18 cellular contexts compared by ENCODE assay signal in genomic region chr1:87058343-87058649, GRCh38.
A peak's percentile ranks its signal among the peaks of the same experiment; 100 is the strongest.
DNase-seq lines count a peak whose midpoint lies in the region; TF ChIP-seq lines count a peak whose summit lies in the region.
"Had no signal": no experiment of that assay in that cellular context is flagged by ENCODE, and none has a peak within 500 bp of the region (broad histone marks: within the 10 kb centered on the region; RNA-seq: fewer than 3 reads in every experiment).

No MANE protein-coding gene starts in this region.

- H2AK5ac ChIP-seq in mesendoderm (ENCODE audit: low read length): no peak overlapping the region

- H3K36me3 ChIP-seq in Karpas-422 (ENCODE audit: insufficient read depth, low read length) (no peaks in the 10 kb centered on the region), fibroblast of lung (ENCODE audit: control insufficient read depth, insufficient read depth, low read length) (no peaks in the 10 kb centered on the region), smooth muscle cell (ENCODE audit: low read depth) (no peaks in the 10 kb centered on the region), mesendoderm (ENCODE audit: control insufficient read depth, insufficient read depth, low read length) (no peaks in the 10 kb centered on the region)
- H3K36me3 ChIP-seq: tibial nerve had no signal

- H3K4me1 ChIP-seq in Karpas-422 (ENCODE audit: low read length) (peaks cover 47% of the 10 kb centered on the region), fibroblast of lung (ENCODE audit: control insufficient read depth, extremely low read depth, insufficient read depth, low read length) (no peaks in the 10 kb centered on the region), smooth muscle cell (ENCODE audit: low read depth) (no peaks in the 10 kb centered on the region), mesendoderm (ENCODE audit: control insufficient read depth, low read depth, low read length) (no peaks in the 10 kb centered on the region)
- H3K4me1 ChIP-seq: parathyroid adenoma had no signal

- peaks cover 60% of the 10 kb centered on the region for H3K79me2 ChIP-seq in Karpas-422 (ENCODE audit: low read length)
- H3K79me2 ChIP-seq in fibroblast of lung (ENCODE audit: control insufficient read depth, insufficient read depth, low read length): no peaks in the 10 kb centered on the region
- H3K79me2 ChIP-seq in smooth muscle cell (ENCODE audit: low read depth): peaks cover 33% of the 10 kb centered on the region
- H3K79me2 ChIP-seq in mesendoderm (ENCODE audit: control insufficient read depth, insufficient read depth, low read length): no peaks in the 10 kb centered on the region
- H3K79me2 ChIP-seq: parathyroid adenoma had no signal

- H3K36me3 Mint-ChIP-seq in activated CD4-positive, alpha-beta memory T cell treated with anti-CD3 and anti-CD28 coated beads for 36 hours: peaks cover 5% of the 10 kb centered on the region

- H3K9me3 ChIP-seq in Karpas-422 (ENCODE audit: low read length) (no peaks in the 10 kb centered on the region), fibroblast of lung (ENCODE audit: control insufficient read depth, insufficient read depth, low read depth, low read length) (no peaks in the 10 kb centered on the region), smooth muscle cell (replicated peaks; ENCODE audit: low read depth) (no peaks in the 10 kb centered on the region)

- H3K56ac ChIP-seq in mesendoderm (ENCODE audit: low read length): no peak overlapping the region

- H3K27ac ChIP-seq in Karpas-422 (ENCODE audit: low read length) (peak overlapping the region; percentile 91), fibroblast of lung (ENCODE audit: insufficient read depth, low read length) (peak overlapping the region; percentile 1), smooth muscle cell (ENCODE audit: low read depth) (no peak overlapping the region), mesendoderm (ENCODE audit: low read depth, low read length) (no peak overlapping the region)
- H3K27ac ChIP-seq: parathyroid adenoma had no signal

- H3K9ac ChIP-seq in Karpas-422 (ENCODE audit: low read length) (peak overlapping the region; percentile 63), fibroblast of lung (ENCODE audit: insufficient read depth, low read length) (no peak overlapping the region), smooth muscle cell (ENCODE audit: low read depth) (no peak overlapping the region), mesendoderm (ENCODE audit: low read length) (no peak overlapping the region)
- H3K9ac ChIP-seq: parathyroid adenoma had no signal

- no peak overlapping the region for H2BK120ac ChIP-seq in mesendoderm (ENCODE audit: low read depth, low read length)

- no peak overlapping the region for H4K5ac ChIP-seq in mesendoderm (ENCODE audit: low read length)

- H3K27me3 ChIP-seq in Karpas-422 (ENCODE audit: low read length) (no peaks in the 10 kb centered on the region), fibroblast of lung (ENCODE audit: control insufficient read depth, insufficient read depth, low read length) (no peaks in the 10 kb centered on the region), smooth muscle cell (ENCODE audit: low read depth) (no peaks in the 10 kb centered on the region), mesendoderm (ENCODE audit: insufficient read depth, low read length, poor library complexity) (no peaks in the 10 kb centered on the region)
- H3K27me3 ChIP-seq: tibial nerve had no signal

- H3K27ac Mint-ChIP-seq in activated CD4-positive, alpha-beta memory T cell treated with anti-CD3 and anti-CD28 coated beads for 36 hours: no peak overlapping the region
- H3K27ac Mint-ChIP-seq: activated naive CD8-positive, alpha-beta T cell; CD4-positive, CD25-positive, alpha-beta regulatory T cell had no signal

- CTCF ChIA-PET in activated CD4-positive, alpha-beta memory T cell treated with anti-CD3 and anti-CD28 coated beads for 36 hours (lab: Charles Lee): interaction anchor here (0.5 to 1.6 kb wide), 4 partner anchors 13 to 224 kb away, joined by 3 to 8 read pairs (median 3); no protein-coding TSS in a partner anchor

- peak overlapping the region; percentile 60 for H3K4me3 ChIP-seq in Karpas-422 (ENCODE audit: low read length)
- H3K4me3 ChIP-seq in fibroblast of lung (replicated peaks in 1 of 4; ENCODE audit: control extremely low read depth in 1 of 4, insufficient read depth in 1 of 4, low read depth in 3 of 4, low read length in 4 of 4): peak overlapping the region in 2 of 4 experiments; percentile 6 to 51
- H3K4me3 ChIP-seq in smooth muscle cell: no peak overlapping the region
- H3K4me3 ChIP-seq in mesendoderm (ENCODE audit: low read length): no peak overlapping the region

- DNase-seq in ELR (ENCODE audit: low read depth) (peak; percentile 31), Karpas-422 (no peak), fibroblast of lung (ENCODE audit: low read depth in 2 of 2) (peak in 1 of 2 donors; percentile 13), smooth muscle cell (lab: John Stamatoyannopoulos, UW; ENCODE audit: unreplicated experiment) (no peak), NCI-H2081 treated with DMSO at 0.1 percent for 48 hours (lab: John Stamatoyannopoulos, UW) (no peak), mesendoderm (no peak), NCI-H2107 (lab: John Stamatoyannopoulos, UW) (no peak)
- DNase-seq in activated CD4-positive, alpha-beta memory T cell treated with anti-CD3 and anti-CD28 coated beads for 36 hours: no peak
- DNase-seq: activated CD4-positive, CD25-positive, alpha-beta regulatory T cell; activated CD8-positive, alpha-beta memory T cell treated with anti-CD3 and anti-CD28 coated beads, Interleukin-2, amount 50 U/mL, for 4 hours; CD4-positive, CD25-positive, alpha-beta regulatory T cell; glutamatergic neuron; islet precursor cell; NCI-H1048; NCI-H446 had no signal

- no peak overlapping the region for H3K18ac ChIP-seq in mesendoderm (ENCODE audit: low read length)

- H2BK5ac ChIP-seq in mesendoderm (ENCODE audit: low read length): no peak overlapping the region

- H3K9me3 Mint-ChIP-seq in activated CD4-positive, alpha-beta memory T cell treated with anti-CD3 and anti-CD28 coated beads for 36 hours: peaks cover 6% of the 10 kb centered on the region

- no peak overlapping the region for H3K4me3 Mint-ChIP-seq in activated CD4-positive, alpha-beta memory T cell treated with anti-CD3 and anti-CD28 coated beads for 36 hours
- H3K4me3 Mint-ChIP-seq: activated naive CD8-positive, alpha-beta T cell had no signal

- H4K8ac ChIP-seq in mesendoderm (ENCODE audit: low read depth, low read length): no peak overlapping the region

- H4K20me1 ChIP-seq in Karpas-422 (ENCODE audit: insufficient read depth, low read depth, low read length): no peaks in the 10 kb centered on the region
- H4K20me1 ChIP-seq in fibroblast of lung (ENCODE audit: control insufficient read depth, extremely low read depth, insufficient read depth, low read length): no peaks in the 10 kb centered on the region
- peaks cover 24% of the 10 kb centered on the region for H4K20me1 ChIP-seq in smooth muscle cell (ENCODE audit: low read depth)

- intact Hi-C loops in activated CD4-positive, alpha-beta memory T cell treated with anti-CD3 and anti-CD28 coated beads for 36 hours (cut with micrococcal nuclease): loop anchor here (2.0 to 5.0 kb wide), 2 partner anchors 21 to 141 kb away; no protein-coding TSS in a partner anchor

- peaks cover 8% of the 10 kb centered on the region for H3K79me1 ChIP-seq in mesendoderm (ENCODE audit: low read length)

- no peaks in the 10 kb centered on the region for H3K27me3 Mint-ChIP-seq in activated CD4-positive, alpha-beta memory T cell treated with anti-CD3 and anti-CD28 coated beads for 36 hours
- H3K27me3 Mint-ChIP-seq: activated naive CD8-positive, alpha-beta T cell; CD4-positive, CD25-positive, alpha-beta regulatory T cell had no signal

- H3K4me1 Mint-ChIP-seq in activated CD4-positive, alpha-beta memory T cell treated with anti-CD3 and anti-CD28 coated beads for 36 hours (ENCODE audit: low read depth): peaks cover 28% of the 10 kb centered on the region

- no peak overlapping the region for H2BK15ac ChIP-seq in mesendoderm (replicated peaks; ENCODE audit: low read depth)

- H3F3A ChIP-seq in smooth muscle cell (ENCODE audit: low read depth): peaks cover 4% of the 10 kb centered on the region

- POLR2A ChIA-PET in activated CD4-positive, alpha-beta memory T cell treated with anti-CD3 and anti-CD28 coated beads for 36 hours (lab: Charles Lee): no interaction called here

- H3K4ac ChIP-seq in mesendoderm (ENCODE audit: low read depth, low read length): no peak overlapping the region

- 26% methylated on average over 1 of the region's 1 CpG for WGBS in smooth muscle cell (ENCODE audit: low lambda C conversion rate)
- WGBS in mesendoderm (ENCODE audit: extremely low coverage, insufficient coverage, low lambda C conversion rate): no CpG with 5 or more reads among the region's 1 CpG

- H3K4me2 ChIP-seq in Karpas-422 (ENCODE audit: low read depth, low read length, poor library complexity, severe bottlenecking) (peak overlapping the region; percentile 73), fibroblast of lung (ENCODE audit: extremely low read depth, insufficient read depth, low read length) (peak overlapping the region; percentile 26), smooth muscle cell (peak overlapping the region; percentile 28), mesendoderm (ENCODE audit: low read length) (no peak overlapping the region)

- H2AFZ ChIP-seq in Karpas-422 (ENCODE audit: low read length) (no peak overlapping the region), fibroblast of lung (ENCODE audit: low read length) (no peak overlapping the region), smooth muscle cell (ENCODE audit: low read depth) (no peak overlapping the region)
- H2AFZ ChIP-seq: parathyroid adenoma had no signal

- no peaks in the 10 kb centered on the region for H3K9me2 ChIP-seq in Karpas-422 (replicated peaks; ENCODE audit: insufficient read depth, low read length)

- no peak overlapping the region for H3K23ac ChIP-seq in mesendoderm (ENCODE audit: low read length)

- TF ChIP-seq CTCF in fibroblast of lung (conservative IDR thresholded peaks at IDR 0.05 in 1 of 2, IDR thresholded peaks at IDR 0.05 in 1 of 2; ENCODE audit: low read depth in 1 of 2, low read length in 2 of 2) (no peak), smooth muscle cell (IDR thresholded peaks at IDR 0.05; ENCODE audit: borderline replicate concordance, insufficient read depth, poor library complexity, severe bottlenecking) (no peak)

Comparison
In these comparisons a context has a peak if more than half of its experiments do, and no peak if none do; other contexts are left out.
1. H3K27ac ChIP-seq: peak in Karpas-422 (single experiment) and fibroblast of lung (single experiment); none in smooth muscle cell (single experiment) and mesendoderm (single experiment).